ENCODE assay signal across 21 cellular contexts in genomic region chr13:67742478-67742877, GRCh38.
"Had no signal": no experiment of that assay in that cellular context is flagged by ENCODE, and none has a peak within 500 bp of the region (broad histone marks: within the 10 kb centered on the region; RNA-seq: fewer than 3 reads in every experiment).

No MANE protein-coding gene starts in this region.

- H3K4me3 ChIP-seq: colonic mucosa, heart right ventricle, mucosa of descending colon, prostate gland, right lobe of liver, tibial artery, upper lobe of left lung, uterus had no signal

- H3K9me3 ChIP-seq: colonic mucosa, heart right ventricle, mucosa of descending colon, prostate gland, right lobe of liver, tibial artery, upper lobe of left lung, uterus had no signal

- H3K27ac ChIP-seq: colonic mucosa, heart right ventricle, parathyroid adenoma, prostate gland, right lobe of liver, tibial artery, upper lobe of left lung, uterus had no signal

- H3K4me3 Mint-ChIP-seq: naive thymus-derived CD8-positive, alpha-beta T cell; neural crest cell; stimulated activated effector memory CD8-positive, alpha-beta T cell treated with anti-CD3 and anti-CD28 coated beads, Interleukin-12 subunit alpha, Interleukin-12 subunit beta, amount 100 ng/mL, for 72 hours had no signal

- H3K27me3 Mint-ChIP-seq: naive thymus-derived CD8-positive, alpha-beta T cell had no signal

- H2AFZ ChIP-seq: parathyroid adenoma had no signal

- H3K36me3 ChIP-seq: colonic mucosa, heart right ventricle, prostate gland, right lobe of liver, tibial artery, upper lobe of left lung, uterus had no signal

- H3K4me1 ChIP-seq: colonic mucosa, heart right ventricle, parathyroid adenoma, prostate gland, right lobe of liver, tibial artery, upper lobe of left lung, uterus had no signal

- H3K4me1 Mint-ChIP-seq: naive thymus-derived CD8-positive, alpha-beta T cell; stimulated activated effector memory CD8-positive, alpha-beta T cell treated with anti-CD3 and anti-CD28 coated beads, Interleukin-12 subunit alpha, Interleukin-12 subunit beta, amount 100 ng/mL, for 72 hours had no signal

- H3K27me3 ChIP-seq: colonic mucosa, heart right ventricle, right lobe of liver, tibial artery, upper lobe of left lung, uterus had no signal

- H3K9ac ChIP-seq: parathyroid adenoma had no signal

- H3K36me3 Mint-ChIP-seq: naive thymus-derived CD8-positive, alpha-beta T cell; stimulated activated effector memory CD8-positive, alpha-beta T cell treated with anti-CD3 and anti-CD28 coated beads, Interleukin-12 subunit alpha, Interleukin-12 subunit beta, amount 100 ng/mL, for 72 hours had no signal

- DNase-seq: colonic mucosa; effector CD4-positive, alpha-beta T cell; foreskin melanocyte; heart right ventricle; islet precursor cell; mammary epithelial cell; mucosa of descending colon; naive thymus-derived CD8-positive, alpha-beta T cell; retina; right lobe of liver; stimulated activated CD4-positive, alpha-beta T cell treated with anti-CD3 and anti-CD28 coated beads, Interleukin-4, amount 100 ng/mL, for 1 hour; stimulated activated CD8-positive, alpha-beta memory T cell treated with anti-CD3 and anti-CD28 coated beads, Interleukin-4, amount 100 ng/mL, for 48 hours; stimulated activated naive CD8-positive, alpha-beta T cell treated with anti-CD3 and anti-CD28 coated beads, Interleukin-15, Interleukin-2, amounts not matched to agents 100 U/mL and 50 U/mL, for 24 hours; tibial artery; upper lobe of left lung; uterus had no signal

- ATAC-seq: heart right ventricle; left lobe of liver; mucosa of descending colon; naive thymus-derived CD8-positive, alpha-beta T cell; right lobe of liver; stimulated activated effector memory CD8-positive, alpha-beta T cell treated with anti-CD3 and anti-CD28 coated beads, Interleukin-12 subunit alpha, Interleukin-12 subunit beta, amount 100 ng/mL, for 72 hours; stimulated activated naive CD8-positive, alpha-beta T cell treated with anti-CD3 and anti-CD28 coated beads, Interleukin-15, Interleukin-2, amounts not matched to agents 100 U/mL and 50 U/mL, for 24 hours had no signal

- H3K79me2 ChIP-seq: parathyroid adenoma had no signal

- H3K27ac Mint-ChIP-seq: naive thymus-derived CD8-positive, alpha-beta T cell; stimulated activated effector memory CD8-positive, alpha-beta T cell treated with anti-CD3 and anti-CD28 coated beads, Interleukin-12 subunit alpha, Interleukin-12 subunit beta, amount 100 ng/mL, for 72 hours had no signal
